16 cellular contexts compared by ENCODE assay signal in genomic region chr9:136621734-136622093, GRCh38.
"Had no signal": no experiment of that assay in that cellular context is flagged by ENCODE, and none has a peak within 500 bp of the region (broad histone marks: within the 10 kb centered on the region; RNA-seq: fewer than 3 reads in every experiment).

No MANE protein-coding gene starts in this region.

- H3K4me3 ChIP-seq: coronary artery, heart left ventricle, lower lobe of right lung, neural progenitor cell, pancreas, tibial nerve had no signal

- ATAC-seq: heart left ventricle, left cardiac atrium, lower lobe of right lung, pancreas had no signal

- H2AFZ ChIP-seq: neural progenitor cell had no signal

- H3K9me3 ChIP-seq: heart left ventricle, lower lobe of right lung, pancreas, tibial nerve had no signal

- H3K27me3 ChIP-seq: heart left ventricle, neural progenitor cell, pancreas, tibial nerve had no signal

- FAIRE-seq: pancreas had no signal

- H3K4me2 ChIP-seq: neural progenitor cell had no signal

- H3K27ac ChIP-seq: coronary artery, heart left ventricle, lower lobe of right lung, neural progenitor cell, pancreas had no signal

- DNase-seq: activated CD4-positive, alpha-beta T cell treated with anti-CD3 and anti-CD28 coated beads, Interleukin-2, amount 10 ng/mL, durations not matched to agents 24 days and 14 days; activated CD4-positive, CD25-positive, alpha-beta regulatory T cell; activated CD8-positive, alpha-beta memory T cell treated with anti-CD3 and anti-CD28 coated beads for 24 hours; activated naive CD8-positive, alpha-beta T cell treated with anti-CD3 and anti-CD28 coated beads, Interleukin-2, amount 10 ng/mL, durations not matched to agents 7 days and 5 days; effector CD4-positive, alpha-beta T cell; foreskin melanocyte; left cardiac atrium; lower lobe of right lung; stimulated activated CD4-positive, alpha-beta T cell treated with anti-CD3 and anti-CD28 coated beads, Interleukin-2, amount 100 ng/mL, for 48 hours; stimulated activated naive CD4-positive, alpha-beta T cell; substantia nigra had no signal

- H3K36me3 ChIP-seq: heart left ventricle, lower lobe of right lung, neural progenitor cell, pancreas, tibial nerve had no signal

- H3K9ac ChIP-seq: neural progenitor cell had no signal
